Comparison of ENCODE assay signal across 8 cellular contexts in the genomic region with DNA sequence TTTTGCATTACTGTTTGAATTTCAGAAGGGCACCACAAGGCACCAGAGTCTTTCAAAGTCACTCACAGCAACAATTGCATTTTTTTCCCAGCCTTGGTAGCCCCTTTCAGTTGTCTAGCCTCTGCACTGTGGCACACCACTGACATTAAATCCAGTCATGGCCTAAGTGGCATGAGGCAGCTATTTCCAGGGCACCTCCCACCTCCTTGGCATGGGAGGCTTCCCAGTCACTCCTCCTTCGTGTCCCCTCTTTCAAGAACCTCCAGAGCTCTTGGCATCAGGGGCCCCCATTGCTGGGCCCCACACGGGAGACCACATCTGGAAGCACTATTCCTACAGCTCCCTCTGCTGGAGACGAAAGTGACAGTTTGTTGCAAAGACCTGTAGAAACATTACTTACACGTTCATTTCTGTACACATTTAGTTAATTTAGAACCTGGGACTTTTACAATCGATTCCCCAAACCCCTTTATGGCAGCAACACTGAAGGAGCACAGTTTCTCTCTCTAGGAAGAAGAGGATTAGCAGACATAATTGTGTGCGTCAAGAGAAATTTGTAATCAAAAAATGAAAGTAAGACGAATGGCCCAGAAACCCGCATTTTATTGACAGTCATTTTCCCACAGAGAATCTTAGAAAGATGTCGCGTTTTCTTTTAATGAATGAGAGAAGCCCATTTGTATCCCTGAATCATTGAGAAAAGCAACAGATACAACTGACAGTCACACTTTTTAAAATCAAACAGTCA. TPM values are rescaled to one million over a fixed set of nuclear protein-coding genes. Genes with fewer than 3 reads are reported as not detected.
DNase-seq lines count a peak whose midpoint lies in the region; ATAC-seq and TF ChIP-seq lines count a peak whose summit lies in the region.

No MANE protein-coding gene starts in this region.

- peaks cover 4% of the 10 kb centered on the region in 2 experiments; a peak in 2 of 4 replicates for H3K4me1 ChIP-seq in SK-N-SH (ENCODE audit: control insufficient read depth in 1 of 2, insufficient read depth in 2 of 2, low read depth in 1 of 2, low read length in 1 of 2)
- peaks cover 0 to 26% (median 4%) of the 10 kb centered on the region in 3 donors for H3K4me1 ChIP-seq in gastroesophageal sphincter

- POLR2A ChIA-PET in SK-N-SH (lab: Yijun Ruan, JAX) = no interaction called here

- peaks cover 30 to 37% of the 10 kb centered on the region in 2 experiments for H3K36me3 ChIP-seq in SK-N-SH (replicated peaks in 1 of 2; ENCODE audit: control insufficient read depth in 1 of 2, insufficient read depth in 2 of 2, low read length in 1 of 2)
- H3K36me3 ChIP-seq in gastroesophageal sphincter = peaks cover 0 to 62% of the 10 kb centered on the region in 2 donors

- TF ChIP-seq RAD21 in SK-N-SH (IDR thresholded peaks at IDR 0.05; ENCODE audit: low read length) = peak; percentile 64

- 78% methylated on average over 10 of the region's 10 CpGs for WGBS in SK-N-SH (ENCODE audit: low lambda C conversion rate)
- WGBS in gastroesophageal sphincter (ENCODE audit: low coverage in 1 of 2), 2 donors = 66 to 71% methylated on average over 6 to 10 of the region's 10 CpGs
- WGBS in lower leg skin, 2 donors = 69 to 71% methylated on average over 10 of the region's 10 CpGs

- no peaks in the 10 kb centered on the region for H3K9me3 ChIP-seq in SK-N-SH
- H3K9me3 ChIP-seq in gastroesophageal sphincter = no peaks in the 10 kb centered on the region

- H3K4me3 ChIP-seq in AG10803 (ENCODE audit: low read length) = no peak overlapping the region
- no peak overlapping the region for H3K4me3 ChIP-seq in SK-N-SH (ENCODE audit: low read depth in 2 of 2, low read length in 1 of 2)
- no peak overlapping the region for H3K4me3 ChIP-seq in gastroesophageal sphincter
- H3K4me3 ChIP-seq in lower leg skin (ENCODE audit: low read depth, poor library complexity, severe bottlenecking) = no peak overlapping the region

- no peak for ATAC-seq in gastroesophageal sphincter
- no peak for ATAC-seq in HG03565 (IDR thresholded peaks at IDR 0.05; ENCODE audit: unreplicated experiment)

- no peak overlapping the region for H2AFZ ChIP-seq in SK-N-SH (ENCODE audit: low read depth)

- TF ChIP-seq POLR2A in gastroesophageal sphincter (IDR thresholded peaks at IDR 0.05) (no peak), lower leg skin (IDR thresholded peaks at IDR 0.05) (no peak)

- H3K9me2 ChIP-seq in SK-N-SH = no peaks in the 10 kb centered on the region

- intact Hi-C loops in lower leg skin (cut with DNase I; ENCODE audit: low total_unique reads) = loop anchor here (10.0 kb wide), 1 partner anchor 71 kb away; no protein-coding TSS in a partner anchor

- no peak overlapping the region for H3K4me2 ChIP-seq in SK-N-SH

- H3K27ac ChIP-seq in SK-N-SH (ENCODE audit: low read depth in 2 of 2, low read length in 1 of 2) (no peak overlapping the region), gastroesophageal sphincter (peak overlapping the region in 3 of 4 donors; percentile 10 to 37 (median 11))

- no peak for TF ChIP-seq EP300 in SK-N-SH (IDR thresholded peaks at IDR 0.05; ENCODE audit: borderline replicate concordance in 1 of 2, low read depth in 1 of 2, low read length in 1 of 2)
- no peak for TF ChIP-seq EP300 in gastroesophageal sphincter (IDR thresholded peaks at IDR 0.05)

- H3K79me2 ChIP-seq in SK-N-SH (ENCODE audit: insufficient read depth) = peaks cover 42% of the 10 kb centered on the region

- no peak overlapping the region for H3K9ac ChIP-seq in SK-N-SH

- DNase-seq in AG10803 (ENCODE audit: low read depth) (peak; percentile 42), SK-N-SH (peak; percentile 61), lower leg skin (ENCODE audit: low spot score in 2 of 2) (no peak), pons (ENCODE audit: low spot score) (no peak), NCI-H187 treated with DMSO at 0.1 percent for 48 hours (lab: John Stamatoyannopoulos, UW) (no peak)

- CTCF ChIA-PET in SK-N-SH (lab: Yijun Ruan, JAX) = interaction anchor here (0.7 to 6.0 kb wide), 27 partner anchors 9 to 1010 kb away, joined by 3 to 52 read pairs (median 5); a partner anchor contains a TSS

- H4K20me1 ChIP-seq in SK-N-SH (ENCODE audit: insufficient read depth) = peaks cover 69% of the 10 kb centered on the region

- peak; percentile 60 for TF ChIP-seq CTCF in AG10803 (conservative IDR thresholded peaks at IDR 0.05; ENCODE audit: low read length)
- peak; percentile 37; the same call in 1 of the 2 replicates for TF ChIP-seq CTCF in GM12874 (IDR thresholded peaks at IDR 0.05; ENCODE audit: insufficient read depth, low read depth, low read length)
- peak; percentile 65 for TF ChIP-seq CTCF in SK-N-SH (IDR thresholded peaks at IDR 0.05)
- peak in 2 of 4 experiments; percentile 18 to 48 for TF ChIP-seq CTCF in gastroesophageal sphincter (IDR thresholded peaks at IDR 0.05)
- TF ChIP-seq CTCF in lower leg skin (IDR thresholded peaks at IDR 0.05) = no peak

- H3K27me3 ChIP-seq in SK-N-SH (ENCODE audit: insufficient read depth) (no peaks in the 10 kb centered on the region), gastroesophageal sphincter (peaks cover 2% of the 10 kb centered on the region)

- H3F3A ChIP-seq in SK-N-SH (replicated peaks; ENCODE audit: insufficient read depth) = peaks cover 24% of the 10 kb centered on the region

TF ChIP-seq in SK-N-SH, 30 proteins besides CTCF, POLR2A, EP300 and RAD21 (continues in another document):
- TF ChIP-seq TAF1 (IDR thresholded peaks at IDR 0.05; ENCODE audit: borderline replicate concordance, low read depth, low read length) = no peak
- peak; percentile 50 for TF ChIP-seq SMC3 (IDR thresholded peaks at IDR 0.05; ENCODE audit: low read depth, low read length)
- TF ChIP-seq JUND (IDR thresholded peaks at IDR 0.05) = no peak
- no peak for TF ChIP-seq NFIC (IDR thresholded peaks at IDR 0.05; ENCODE audit: borderline replicate concordance)
- no peak for TF ChIP-seq TCF12 (IDR thresholded peaks at IDR 0.05)
- TF ChIP-seq, protein P1, sequence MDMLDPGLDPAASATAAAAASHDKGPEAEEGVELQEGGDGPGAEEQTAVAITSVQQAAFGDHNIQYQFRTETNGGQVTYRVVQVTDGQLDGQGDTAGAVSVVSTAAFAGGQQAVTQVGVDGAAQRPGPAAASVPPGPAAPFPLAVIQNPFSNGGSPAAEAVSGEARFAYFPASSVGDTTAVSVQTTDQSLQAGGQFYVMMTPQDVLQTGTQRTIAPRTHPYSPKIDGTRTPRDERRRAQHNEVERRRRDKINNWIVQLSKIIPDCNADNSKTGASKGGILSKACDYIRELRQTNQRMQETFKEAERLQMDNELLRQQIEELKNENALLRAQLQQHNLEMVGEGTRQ (IDR thresholded peaks at IDR 0.05; ENCODE audit: borderline replicate concordance, low read depth, low read length) = no peak
- TF ChIP-seq MXI1 (IDR thresholded peaks at IDR 0.05; ENCODE audit: low read depth, low read length) = no peak
- TF ChIP-seq RFX5 (IDR thresholded peaks at IDR 0.05; ENCODE audit: low read length) = no peak
- TF ChIP-seq, protein P2, sequence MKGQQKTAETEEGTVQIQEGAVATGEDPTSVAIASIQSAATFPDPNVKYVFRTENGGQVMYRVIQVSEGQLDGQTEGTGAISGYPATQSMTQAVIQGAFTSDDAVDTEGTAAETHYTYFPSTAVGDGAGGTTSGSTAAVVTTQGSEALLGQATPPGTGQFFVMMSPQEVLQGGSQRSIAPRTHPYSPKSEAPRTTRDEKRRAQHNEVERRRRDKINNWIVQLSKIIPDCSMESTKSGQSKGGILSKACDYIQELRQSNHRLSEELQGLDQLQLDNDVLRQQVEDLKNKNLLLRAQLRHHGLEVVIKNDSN (IDR thresholded peaks at IDR 0.05; ENCODE audit: borderline replicate concordance, low read depth) = no peak
- TF ChIP-seq, protein P3, sequence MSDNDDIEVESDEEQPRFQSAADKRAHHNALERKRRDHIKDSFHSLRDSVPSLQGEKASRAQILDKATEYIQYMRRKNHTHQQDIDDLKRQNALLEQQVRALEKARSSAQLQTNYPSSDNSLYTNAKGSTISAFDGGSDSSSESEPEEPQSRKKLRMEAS (IDR thresholded peaks at IDR 0.05; ENCODE audit: low read depth) = no peak

RNA-seq across cellular contexts. Expression of a gene that starts 5.7 kb away (rescaled TPM):
- 0.26 and 0.62 TPM in 2 replicates for polyA plus RNA-seq in SK-N-SH (2012; rRNA removed)
- 0.15 and 0.25 TPM in 2 replicates for polyA plus RNA-seq in SK-N-SH (2012; cell fraction: cytosol; rRNA removed)
- 1.9 TPM in 2 replicates for polyA plus RNA-seq in SK-N-SH (2012; cell fraction: nucleus; rRNA removed)
- total RNA-seq in gastroesophageal sphincter (10 to 100 TPM in 2 of 4 donors, 1 to 10 TPM in 2; 4.4 to 34.9 (median 9.2) TPM), lower leg skin (under 1 TPM in 3 of 4 donors, not detected in 1; 0.04 to 0.27 (median 0.13) TPM)

RNA-seq across cellular contexts. Expression of a gene that starts 13.6 kb away (rescaled TPM):
- 140 and 151 TPM in 2 replicates for polyA plus RNA-seq in SK-N-SH (2012; rRNA removed)
- polyA plus RNA-seq in SK-N-SH (2012; cell fraction: cytosol; rRNA removed) = 216 and 367 TPM in 2 replicates
- polyA plus RNA-seq in SK-N-SH (2012; cell fraction: nucleus; rRNA removed) = 37.2 and 61.3 TPM in 2 replicates
- 100 to 1,000 TPM; 126 to 281 (median 227) TPM for total RNA-seq in gastroesophageal sphincter
- total RNA-seq in lower leg skin = 100 to 1,000 TPM; 122 to 216 (median 179) TPM

RNA-seq across cellular contexts. Expression of a gene that starts 20.1 kb away (rescaled TPM):
- polyA plus RNA-seq in SK-N-SH (2012; rRNA removed) = 19.2 and 25.4 TPM in 2 replicates
- 2.5 and 4.0 TPM in 2 replicates for polyA plus RNA-seq in SK-N-SH (2012; cell fraction: cytosol; rRNA removed)
- 134 and 388 TPM in 2 replicates for polyA plus RNA-seq in SK-N-SH (2012; cell fraction: nucleus; rRNA removed)
- total RNA-seq in gastroesophageal sphincter (10 to 100 TPM in 3 of 4 donors, 1 to 10 TPM in 1; 3.0 to 34.1 (median 18.3) TPM), lower leg skin (10 to 100 TPM in 1 of 4 donors, 1 to 10 TPM in 3; 5.0 to 10.4 (median 7.7) TPM)

RNA-seq across cellular contexts. Expression of a gene that starts 50.0 kb away (rescaled TPM):
- 40.2 and 43.7 TPM in 2 replicates for polyA plus RNA-seq in SK-N-SH (2012; rRNA removed)
- 41.9 and 51.0 TPM in 2 replicates for polyA plus RNA-seq in SK-N-SH (2012; cell fraction: cytosol; rRNA removed)
- 16.5 and 21.6 TPM in 2 replicates for polyA plus RNA-seq in SK-N-SH (2012; cell fraction: nucleus; rRNA removed)
- total RNA-seq in gastroesophageal sphincter (10 to 100 TPM; 53.4 to 91.3 (median 85.0) TPM), lower leg skin (10 to 100 TPM; 37.7 to 73.9 (median 57.3) TPM)

RNA-seq across cellular contexts. Expression of a gene that starts 58.2 kb away (rescaled TPM):
- polyA plus RNA-seq in SK-N-SH (2012; rRNA removed) = not detected in 2 replicates
- not detected in 2 replicates for polyA plus RNA-seq in SK-N-SH (2012; cell fraction: cytosol; rRNA removed)
- polyA plus RNA-seq in SK-N-SH (2012; cell fraction: nucleus; rRNA removed) = not detected in 2 replicates
- total RNA-seq in gastroesophageal sphincter = not detected
- not detected for total RNA-seq in lower leg skin

Comparison
In these comparisons a context has a peak if more than half of its experiments do, and no peak if none do; other contexts are left out.
1. DNase-seq: peak in AG10803 (single experiment) and SK-N-SH (single experiment); none in lower leg skin (0 of 2), pons (single experiment) and NCI-H187 treated with DMSO at 0.1 percent for 48 hours (single experiment).
2. CTCF ChIP-seq: peak in AG10803 (single experiment), GM12874 (single experiment) and SK-N-SH (single experiment); none in lower leg skin (0 of 3).
3. H3K27ac ChIP-seq: peak in gastroesophageal sphincter (3 of 4); none in SK-N-SH (0 of 2).
4. RNA of a gene that starts 5.7 kb away (total RNA-seq): 4.4 to 34.9 TPM in gastroesophageal sphincter; 0.04 to 0.27 TPM in lower leg skin; every median in the first group is over 4 times any median in the second.